Comparison of ENCODE assay signal across 21 cellular contexts in the genomic region with DNA sequence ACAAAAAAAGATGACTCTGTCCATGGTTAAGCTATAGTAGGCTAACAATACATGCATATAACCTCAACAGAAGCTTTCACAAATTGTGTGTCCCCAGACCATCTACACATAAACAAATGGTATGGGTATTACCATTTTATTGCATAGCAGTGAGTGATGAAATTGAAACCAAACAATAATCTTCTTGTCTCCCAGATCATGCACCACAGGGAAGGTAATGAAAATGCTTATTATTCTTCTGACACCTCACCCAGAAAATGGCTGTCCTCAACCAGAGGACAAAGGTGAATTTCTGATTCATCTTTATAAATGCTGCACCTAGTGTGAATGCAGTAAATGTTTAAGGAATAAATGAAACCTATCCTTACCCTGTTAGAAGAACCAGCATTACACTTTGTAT. TPM values are rescaled to one million over a fixed set of nuclear protein-coding genes. Genes with fewer than 3 reads are reported as not detected.
"Had no signal": no experiment of that assay in that cellular context is flagged by ENCODE, and none has a peak within 500 bp of the region (broad histone marks: within the 10 kb centered on the region; RNA-seq: fewer than 3 reads in every experiment).

No MANE protein-coding gene starts in this region.

- H3K36me3 Mint-ChIP-seq: activated CD8-positive, alpha-beta memory T cell treated with anti-CD3 and anti-CD28 coated beads, Interleukin-2, amount 10 ng/mL, durations not matched to agents 7 days and 5 days; activated naive CD8-positive, alpha-beta T cell; brain had no signal

- H3K27ac ChIP-seq: heart right ventricle, left lung, ovary, suprapubic skin, upper lobe of right lung had no signal

- H3K4me1 Mint-ChIP-seq: activated CD8-positive, alpha-beta memory T cell treated with anti-CD3 and anti-CD28 coated beads, Interleukin-2, amount 10 ng/mL, durations not matched to agents 7 days and 5 days; neural crest cell had no signal

- H3K36me3 ChIP-seq: esophagus squamous epithelium, heart right ventricle, left lung, ovary, suprapubic skin, upper lobe of right lung had no signal

- H3K4me3 ChIP-seq: esophagus squamous epithelium, heart right ventricle, left lung, ovary, suprapubic skin, upper lobe of right lung had no signal

- H3K4me3 Mint-ChIP-seq: activated CD8-positive, alpha-beta memory T cell treated with anti-CD3 and anti-CD28 coated beads, Interleukin-2, amount 10 ng/mL, durations not matched to agents 7 days and 5 days; activated naive CD8-positive, alpha-beta T cell; activated T-cell treated with anti-CD3 and anti-CD28 coated beads, Interleukin-2, amount 50 U/mL, for 4 hours; neural crest cell; T-helper 2 cell treated with Interferon-gamma antibody and Interleukin-4, amounts not matched to agents 5 μg/mL and 100 μg/mL, for 36 hours had no signal

- H3K27ac Mint-ChIP-seq: activated CD8-positive, alpha-beta memory T cell treated with anti-CD3 and anti-CD28 coated beads, Interleukin-2, amount 10 ng/mL, durations not matched to agents 7 days and 5 days; activated naive CD8-positive, alpha-beta T cell; T-helper 2 cell treated with Interferon-gamma antibody and Interleukin-4, amounts not matched to agents 5 μg/mL and 100 μg/mL, for 36 hours had no signal

- H3K9me3 Mint-ChIP-seq: activated T-cell treated with anti-CD3 and anti-CD28 coated beads, Interleukin-2, amount 50 U/mL, for 4 hours; brain; neural crest cell; T-helper 2 cell treated with Interferon-gamma antibody and Interleukin-4, amounts not matched to agents 5 μg/mL and 100 μg/mL, for 36 hours had no signal

- ATAC-seq: activated CD4-positive, CD25-positive, alpha-beta regulatory T cell treated with anti-CD3 and anti-CD28 coated beads, Interleukin-2, amount 50 U/mL, for 24 hours; activated CD8-positive, alpha-beta memory T cell treated with anti-CD3 and anti-CD28 coated beads, Interleukin-2, amount 10 ng/mL, durations not matched to agents 7 days and 5 days; activated T-cell treated with anti-CD3 and anti-CD28 coated beads, Interleukin-2, amount 50 U/mL, for 4 hours; heart right ventricle; left lung; stimulated activated naive CD8-positive, alpha-beta T cell treated with anti-CD3 and anti-CD28 coated beads, Interleukin-15, Interleukin-2, amounts not matched to agents 100 U/mL and 50 U/mL, for 24 hours; upper lobe of right lung had no signal

- DNase-seq: activated CD4-positive, alpha-beta T cell treated with anti-CD3 and anti-CD28 coated beads, Interleukin-2, amount 50 U/mL, for 4 hours; activated CD8-positive, alpha-beta memory T cell treated with anti-CD3 and anti-CD28 coated beads, Interleukin-2, amount 10 ng/mL, durations not matched to agents 7 days and 5 days; activated gamma-delta T cell; activated T-cell treated with anti-CD3 and anti-CD28 coated beads, Interleukin-2, amount 50 U/mL, for 4 hours; amygdala; esophagus squamous epithelium; heart right ventricle; islet precursor cell; left lung; mesendoderm; ovary; stimulated activated CD4-positive, alpha-beta T cell treated with anti-CD3 and anti-CD28 coated beads, Interleukin-4, amount 100 ng/mL, for 1 hour; stimulated activated CD8-positive, alpha-beta memory T cell treated with anti-CD3 and anti-CD28 coated beads, Interleukin-4, amount 100 ng/mL, for 48 hours; stimulated activated naive CD8-positive, alpha-beta T cell treated with anti-CD3 and anti-CD28 coated beads, Interleukin-15, Interleukin-2, amounts not matched to agents 100 U/mL and 50 U/mL, for 24 hours; upper lobe of right lung had no signal

- H3K9me3 ChIP-seq: esophagus squamous epithelium, heart right ventricle, left lung, ovary, suprapubic skin, upper lobe of right lung had no signal

- H3K27me3 ChIP-seq: ovary, suprapubic skin, upper lobe of right lung had no signal

- H3K4me1 ChIP-seq: heart right ventricle, left lung, suprapubic skin, upper lobe of right lung had no signal

RNA-seq across cellular contexts. Expression of gene PRSS12, which starts 8.0 kb away (rescaled TPM):
- total RNA-seq: activated CD8-positive, alpha-beta memory T cell treated with anti-CD3 and anti-CD28 coated beads, Interleukin-2, amount 10 ng/mL, durations not matched to agents 7 days and 5 days had no signal
